Comparison of ENCODE assay signal across 11 cellular contexts in genomic region chr5:157828031-157828948, GRCh38. TPM values are rescaled to one million over a fixed set of nuclear protein-coding genes. Genes with fewer than 3 reads are reported as not detected.
DNase-seq lines count a peak whose midpoint lies in the region; ATAC-seq and TF ChIP-seq lines count a peak whose summit lies in the region.
"Had no signal": no experiment of that assay in that cellular context is flagged by ENCODE, and none has a peak within 500 bp of the region (broad histone marks: within the 10 kb centered on the region; RNA-seq: fewer than 3 reads in every experiment).

No MANE protein-coding gene starts in this region.

- H2AFZ ChIP-seq in GM23338: no peak overlapping the region

- DNase-seq in AG10803 (ENCODE audit: low read depth) (peak; percentile 13), GM23338 (ENCODE audit: low spot score) (no peak), astrocyte of the spinal cord (ENCODE audit: low read depth, low spot score) (peak; percentile 14), mucosa of descending colon (no peak), GM19240 (ENCODE audit: insufficient read length, low spot score) (no peak)
- DNase-seq in stimulated activated CD4-positive, alpha-beta T cell treated with anti-CD3 and anti-CD28 coated beads, Interleukin-1b, Interleukin-23, amount 100 ng/mL, for 48 hours: no peak
- DNase-seq: COR-L47, NCI-H524 treated with DMSO at 0.1 percent for 48 hours had no signal

- H3K79me2 ChIP-seq in GM23338 (replicated peaks; ENCODE audit: insufficient read depth): peaks cover 91% of the 10 kb centered on the region

- intact Hi-C loops in mucosa of descending colon (cut with DNase I, micrococcal nuclease): no loop called here

- H3K36me3 ChIP-seq in GM23338 (ENCODE audit: insufficient read depth) (no peaks in the 10 kb centered on the region), mucosa of descending colon (ENCODE audit: low read depth) (no peaks in the 10 kb centered on the region)
- H3K36me3 ChIP-seq: thoracic aorta had no signal

- 0 out of 2 replicates have a peak overlapping the region, but pooled peaks have one; percentile 16 for H3K27ac ChIP-seq in GM23338 (ENCODE audit: low read depth)

- no peaks in the 10 kb centered on the region for H3K27me3 Mint-ChIP-seq in GM23338 (ENCODE audit: insufficient read depth, low read depth, poor library complexity)

- H3K4me3 ChIP-seq in AG10803 (ENCODE audit: low read length) (no peak overlapping the region), GM23338 (no peak overlapping the region), astrocyte of the spinal cord (ENCODE audit: low read depth, low read length) (no peak overlapping the region), mucosa of descending colon (no peak overlapping the region)
- H3K4me3 ChIP-seq: thoracic aorta had no signal

- H3F3A ChIP-seq in GM23338 (replicated peaks; ENCODE audit: low read depth): no peaks in the 10 kb centered on the region

- no peaks in the 10 kb centered on the region for H3K9me3 Mint-ChIP-seq in GM23338

- no peaks in the 10 kb centered on the region for H3K27me3 ChIP-seq in GM23338 (ENCODE audit: insufficient read depth)

- no peak for TF ChIP-seq CTCF in AG10803 (conservative IDR thresholded peaks at IDR 0.05; ENCODE audit: low read length)
- no peak for TF ChIP-seq CTCF in GM23338 (conservative IDR thresholded peaks at IDR 0.05; ENCODE audit: low read depth in 2 of 2)
- no peak for TF ChIP-seq CTCF in astrocyte of the spinal cord (IDR thresholded peaks at IDR 0.05; ENCODE audit: low read depth, low read length)
- TF ChIP-seq CTCF in mucosa of descending colon (IDR thresholded peaks at IDR 0.05): no peak

- no peak overlapping the region for H3K4me3 Mint-ChIP-seq in GM23338

- H3K36me3 Mint-ChIP-seq in GM23338 (ENCODE audit: low read depth): no peaks in the 10 kb centered on the region

- H3K9me2 ChIP-seq in GM23338 (ENCODE audit: insufficient read depth): no peaks in the 10 kb centered on the region

- peak overlapping the region; percentile 42; the same call in 1 of the 2 replicates for H3K27ac Mint-ChIP-seq in GM23338

- ATAC-seq in GM23338 (peak; percentile 17; the same call in 2 of the 3 replicates), mucosa of descending colon (peak; percentile 23), HG03521 (IDR thresholded peaks at IDR 0.05; ENCODE audit: unreplicated experiment) (no peak), GM21515 (IDR thresholded peaks at IDR 0.05; ENCODE audit: unreplicated experiment) (no peak)

- peaks cover 21% of the 10 kb centered on the region for H4K20me1 ChIP-seq in GM23338 (replicated peaks; ENCODE audit: insufficient read depth)

- H3K4me2 ChIP-seq in GM23338: no peak overlapping the region

- in situ Hi-C loops in astrocyte of the spinal cord (cut with HindIII; ENCODE audit: low sequenced_read_pairs): no loop called here

- no peaks in the 10 kb centered on the region for H3K9me3 ChIP-seq in mucosa of descending colon
- H3K9me3 ChIP-seq: thoracic aorta had no signal

- peaks cover 10% of the 10 kb centered on the region for H3K4me1 Mint-ChIP-seq in GM23338

- H3K4me1 ChIP-seq in GM23338 (ENCODE audit: insufficient read depth) (peaks cover 4% of the 10 kb centered on the region; the same call in 1 of the 2 replicates), mucosa of descending colon (ENCODE audit: low read depth) (peaks cover 12% of the 10 kb centered on the region)

TF ChIP-seq in GM23338, 12 proteins besides CTCF, POLR2A, EP300 and RAD21 (continues in another document):
- no peak for TF ChIP-seq EZH2phosphoT487 (IDR thresholded peaks at IDR 0.05; ENCODE audit: unreplicated experiment)
- no peak for TF ChIP-seq STAT1 (IDR thresholded peaks at IDR 0.05; ENCODE audit: unreplicated experiment)
- no peak for TF ChIP-seq ETS1 (IDR thresholded peaks at IDR 0.05)
- no peak for TF ChIP-seq ZNF331 (CRISPR knock-in tag; IDR thresholded peaks at IDR 0.05; ENCODE audit: low read depth)
- no peak for TF ChIP-seq ZNF462 (CRISPR knock-in tag; IDR thresholded peaks at IDR 0.05)
- no peak for TF ChIP-seq CREB1 (CRISPR knock-in tag; IDR thresholded peaks at IDR 0.05; ENCODE audit: low read depth)
- no peak for TF ChIP-seq EZH2 (IDR thresholded peaks at IDR 0.05; ENCODE audit: low read depth, unreplicated experiment)
- no peak for TF ChIP-seq ZNF114 (CRISPR knock-in tag; IDR thresholded peaks at IDR 0.05)

RNA-seq across cellular contexts. Expression of gene CLINT1, which starts 30.7 kb away (rescaled TPM):
- total RNA-seq in GM23338 (2014; rRNA removed; shearing (Covaris generic)): 82.1 and 101 TPM in 2 replicates
- 66.3 and 71.7 TPM in 2 replicates for polyA plus RNA-seq in GM23338 (2016; fragmentation: Nextera tagmentation; extraction: Ambion mirVana)
- 100 to 1,000 TPM in 2 of 3 donors, 10 to 100 TPM in 1; 90.8 to 131 (median 127) TPM for total RNA-seq in mucosa of descending colon

Comparison
In these comparisons a context has a peak if more than half of its experiments do, and no peak if none do; other contexts are left out.
1. DNase-seq: peak in AG10803 (single experiment) and astrocyte of the spinal cord (single experiment); none in GM23338 (single experiment), mucosa of descending colon (0 of 3), GM19240 (single experiment) and stimulated activated CD4-positive, alpha-beta T cell treated with anti-CD3 and anti-CD28 coated beads, Interleukin-1b, Interleukin-23, amount 100 ng/mL, for 48 hours (single experiment).
2. ATAC-seq: peak in GM23338 (single experiment) and mucosa of descending colon (single experiment); none in HG03521 (single experiment) and GM21515 (single experiment).